Comparison of ENCODE assay signal across 8 cellular contexts in genomic region chr5:43040287-43041098, GRCh38. TPM values are rescaled to one million over a fixed set of nuclear protein-coding genes. Genes with fewer than 3 reads are reported as not detected.
DNase-seq lines count a peak whose midpoint lies in the region; ATAC-seq and TF ChIP-seq lines count a peak whose summit lies in the region.

ANXA2R (minus strand) TSS chr5:43040319; CDS start chr5:43040046, 273 bp downstream.

- H3K27me3 Mint-ChIP-seq in T-helper 17 cell = no peaks in the 10 kb centered on the region

- TF ChIP-seq POLR2A in GM15510 (IDR thresholded peaks at IDR 0.05; ENCODE audit: borderline replicate concordance, extremely low read depth, insufficient read length) = peak; percentile 24

- TF ChIP-seq CTCF in retinal pigment epithelial cell (conservative IDR thresholded peaks at IDR 0.05; ENCODE audit: low read depth, low read length) = peak; percentile 85

- H3K4me3 ChIP-seq in retinal pigment epithelial cell (ENCODE audit: low read length) = peak within 1 kb of the TSS; percentile 54

- H3K9me3 ChIP-seq in T-helper 17 cell (ENCODE audit: control insufficient read depth, low read length, poor library complexity, severe bottlenecking) = no peaks in the 10 kb centered on the region

- ATAC-seq in HG02938 (IDR thresholded peaks at IDR 0.05; ENCODE audit: unreplicated experiment) (peak; percentile 33), T-helper 17 cell (peak; percentile 61)

- peak within 1 kb of the TSS; percentile 99 for H3K27ac Mint-ChIP-seq in T-helper 17 cell

- DNase-seq in NCI-H187 (lab: John Stamatoyannopoulos, UW) = peak; percentile 98 to 100
- peak; percentile 73 to 90 (median 87) for DNase-seq in T-helper 17 cell
- DNase-seq in amygdala (lab: John Stamatoyannopoulos, UW) = peak in 45 of 56 donors; percentile 5 to 85 (median 46)
- peak; percentile 53 for DNase-seq in hepatic stellate cell (ENCODE audit: low spot score)
- peak; percentile 91 for DNase-seq in retinal pigment epithelial cell (ENCODE audit: low read depth)
- no peak for DNase-seq in HuH-7.5 (ENCODE audit: low spot score)

- peaks cover 35% of the 10 kb centered on the region for H3K4me1 Mint-ChIP-seq in T-helper 17 cell

- no peaks in the 10 kb centered on the region for H3K36me3 Mint-ChIP-seq in T-helper 17 cell (ENCODE audit: low read depth)

- H3K4me3 Mint-ChIP-seq in T-helper 17 cell = peak within 1 kb of the TSS; percentile 99

RNA-seq across cellular contexts. Expression of gene ANXA2R, which starts in this region (rescaled TPM):
- 10 to 100 TPM; 33.0 to 44.0 TPM for total RNA-seq in T-helper 17 cell
